11 cellular contexts compared by ENCODE assay signal in the genomic region with DNA sequence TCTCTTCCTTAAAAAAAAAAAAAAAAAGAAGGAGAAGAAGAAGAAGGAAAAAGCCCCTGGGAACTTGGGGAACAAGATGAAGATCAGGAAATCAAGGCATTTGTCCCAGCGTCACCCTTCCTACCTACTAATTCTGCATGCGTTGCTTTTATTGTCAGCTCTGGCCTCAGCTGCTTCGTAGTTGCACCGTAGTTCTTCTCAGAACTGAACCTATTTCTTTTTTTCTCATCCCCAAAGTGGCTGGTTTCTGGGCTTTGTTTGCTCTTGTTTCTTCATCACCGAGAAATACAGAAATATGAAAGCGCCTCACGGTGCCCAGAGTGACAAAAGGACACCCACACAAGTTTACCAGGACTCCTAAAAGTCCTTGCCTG. TPM values are rescaled to one million over a fixed set of nuclear protein-coding genes. Genes with fewer than 3 reads are reported as not detected.
DNase-seq lines count a peak whose midpoint lies in the region; ATAC-seq and TF ChIP-seq lines count a peak whose summit lies in the region.
"Had no signal": no experiment of that assay in that cellular context is flagged by ENCODE, and none has a peak within 500 bp of the region (broad histone marks: within the 10 kb centered on the region; RNA-seq: fewer than 3 reads in every experiment).

No MANE protein-coding gene starts in this region.

- peak overlapping the region; percentile 97 for H3K4me2 ChIP-seq in trophoblast cell (ENCODE audit: low read length)

- no peaks in the 10 kb centered on the region for H3K79me1 ChIP-seq in trophoblast cell (ENCODE audit: low read length)

- no peak overlapping the region for H2AK5ac ChIP-seq in trophoblast cell (ENCODE audit: low read length)

- no peaks in the 10 kb centered on the region for H3K27me3 ChIP-seq in CD8-positive, alpha-beta memory T cell (ENCODE audit: insufficient read depth, low read length, poor library complexity, severe bottlenecking)
- H3K27me3 ChIP-seq in esophagus squamous epithelium (peaks cover 0 to 49% (median 6%) of the 10 kb centered on the region in 4 donors), trophoblast cell (ENCODE audit: insufficient read depth, low read length) (peaks cover 36% of the 10 kb centered on the region)

- H3K9me3 ChIP-seq in CD8-positive, alpha-beta memory T cell (ENCODE audit: low read length): no peaks in the 10 kb centered on the region
- H3K9me3 ChIP-seq in T-helper 17 cell (ENCODE audit: control insufficient read depth, low read length, poor library complexity, severe bottlenecking) (no peaks in the 10 kb centered on the region), esophagus squamous epithelium (no peaks in the 10 kb centered on the region), trophoblast cell (ENCODE audit: insufficient read depth, low read depth, low read length) (peaks cover 5% of the 10 kb centered on the region)

- H3K79me2 ChIP-seq in trophoblast cell (ENCODE audit: control insufficient read depth, insufficient read depth, low read length, poor library complexity): no peaks in the 10 kb centered on the region

- no peak overlapping the region for H3K18ac ChIP-seq in trophoblast cell (ENCODE audit: low read length)

- H2AFZ ChIP-seq in trophoblast cell (ENCODE audit: insufficient read depth, low read length, poor library complexity): no peak overlapping the region

- no peak for ATAC-seq in T-helper 17 cell
- ATAC-seq in HG02610 (IDR thresholded peaks at IDR 0.05; ENCODE audit: unreplicated experiment): no peak
- ATAC-seq in HG03039 (IDR thresholded peaks at IDR 0.05; ENCODE audit: unreplicated experiment): no peak

- H4K12ac ChIP-seq in trophoblast cell (ENCODE audit: low read depth, low read length): no peak overlapping the region

- no peaks in the 10 kb centered on the region for H3K36me3 Mint-ChIP-seq in CD8-positive, alpha-beta memory T cell
- H3K36me3 Mint-ChIP-seq in T-helper 17 cell (ENCODE audit: low read depth): no peaks in the 10 kb centered on the region
- H3K36me3 Mint-ChIP-seq: activated naive CD8-positive, alpha-beta T cell treated with anti-CD3 and anti-CD28 coated beads, Interleukin-2, amount 10 ng/mL, durations not matched to agents 7 days and 5 days had no signal

- 5 to 14% methylated on average over 7 of the region's 7 CpGs for WGBS in esophagus squamous epithelium, 2 donors
- WGBS in trophoblast cell (ENCODE audit: extremely low coverage, insufficient coverage, insufficient read length): no CpG with 5 or more reads among the region's 7 CpGs

- no peak overlapping the region for H4K91ac ChIP-seq in trophoblast cell (ENCODE audit: low read depth, low read length)

- H3K36me3 ChIP-seq in CD8-positive, alpha-beta memory T cell (ENCODE audit: insufficient read depth, low read length): no peaks in the 10 kb centered on the region
- no peaks in the 10 kb centered on the region for H3K36me3 ChIP-seq in esophagus squamous epithelium
- no peaks in the 10 kb centered on the region for H3K36me3 ChIP-seq in trophoblast cell (ENCODE audit: control insufficient read depth in 1 of 2, insufficient read depth in 2 of 2, low read length in 2 of 2)

- no peak overlapping the region for H2BK120ac ChIP-seq in trophoblast cell (ENCODE audit: insufficient read depth, low read length, poor library complexity)

- H3K4me1 Mint-ChIP-seq in CD8-positive, alpha-beta memory T cell: peaks cover 6 to 15% (median 6%) of the 10 kb centered on the region in 3 donors
- H3K4me1 Mint-ChIP-seq in T-helper 17 cell: peaks cover 7% of the 10 kb centered on the region

- TF ChIP-seq POLR2A in esophagus squamous epithelium (IDR thresholded peaks at IDR 0.05): no peak

- H3K9me3 Mint-ChIP-seq in CD8-positive, alpha-beta memory T cell: peaks cover 0 to 2% (median 0%) of the 10 kb centered on the region in 5 donors
- H3K9me3 Mint-ChIP-seq: activated naive CD8-positive, alpha-beta T cell treated with anti-CD3 and anti-CD28 coated beads, Interleukin-2, amount 10 ng/mL, durations not matched to agents 7 days and 5 days had no signal

- H3K4me3 ChIP-seq in CD8-positive, alpha-beta memory T cell (ENCODE audit: low read length): no peak overlapping the region
- H3K4me3 ChIP-seq in esophagus squamous epithelium (peak overlapping the region in 3 of 4 donors; percentile 42 to 70 (median 55)), trophoblast cell (ENCODE audit: low read depth, low read length) (peak overlapping the region; percentile 61)

- no peak overlapping the region for H3K27ac Mint-ChIP-seq in CD8-positive, alpha-beta memory T cell
- no peak overlapping the region for H3K27ac Mint-ChIP-seq in T-helper 17 cell
- H3K27ac Mint-ChIP-seq: activated naive CD8-positive, alpha-beta T cell treated with anti-CD3 and anti-CD28 coated beads, Interleukin-2, amount 10 ng/mL, durations not matched to agents 7 days and 5 days had no signal

- H3K9ac ChIP-seq in trophoblast cell (ENCODE audit: low read length): no peak overlapping the region

- H3K4me3 Mint-ChIP-seq in CD8-positive, alpha-beta memory T cell: peak overlapping the region in 4 of 7 donors; percentile 29 to 51 (median 46)
- peak overlapping the region; percentile 60 for H3K4me3 Mint-ChIP-seq in T-helper 17 cell
- H3K4me3 Mint-ChIP-seq: activated naive CD8-positive, alpha-beta T cell treated with anti-CD3 and anti-CD28 coated beads, Interleukin-2, amount 10 ng/mL, durations not matched to agents 7 days and 5 days had no signal

- intact Hi-C loops in esophagus squamous epithelium (cut with DNase I): no loop called here

- no peak overlapping the region for H3K4ac ChIP-seq in trophoblast cell (ENCODE audit: low read depth, low read length)

- CTCF ChIA-PET in CD8-positive, alpha-beta memory T cell (lab: Charles Lee): no interaction called here

- H3K27me3 Mint-ChIP-seq in CD8-positive, alpha-beta memory T cell: peaks cover 24 to 43% of the 10 kb centered on the region in 2 donors
- peaks cover 19% of the 10 kb centered on the region for H3K27me3 Mint-ChIP-seq in T-helper 17 cell

- no peak overlapping the region for H3K23ac ChIP-seq in trophoblast cell (ENCODE audit: low read length)

- POLR2A ChIA-PET in CD8-positive, alpha-beta memory T cell (lab: Charles Lee): interaction anchor here (0.6 kb wide), 1 partner anchor 149 kb away, joined by 4 read pairs; no protein-coding TSS in a partner anchor

- no peak overlapping the region for H2BK5ac ChIP-seq in trophoblast cell (ENCODE audit: low read depth, low read length, poor library complexity)

- no peak overlapping the region for H3K27ac ChIP-seq in CD8-positive, alpha-beta memory T cell (ENCODE audit: low read depth, low read length)
- H3K27ac ChIP-seq in esophagus squamous epithelium (peak overlapping the region in 3 of 4 donors; percentile 34 to 72 (median 67)), trophoblast cell (ENCODE audit: low read depth, low read length) (no peak overlapping the region)

- no peak overlapping the region for H3K14ac ChIP-seq in trophoblast cell (ENCODE audit: low read length)

- H2BK12ac ChIP-seq in trophoblast cell (ENCODE audit: low read length): no peak overlapping the region

- no peak for TF ChIP-seq CTCF in esophagus squamous epithelium (IDR thresholded peaks at IDR 0.05)

- no peak for DNase-seq in CD8-positive, alpha-beta memory T cell
- no peak for DNase-seq in T-helper 17 cell
- no peak for DNase-seq in esophagus squamous epithelium (lab: John Stamatoyannopoulos, UW)
- no peak for DNase-seq in trophoblast cell
- DNase-seq in NCI-H526 treated with DMSO at 0.1 percent for 48 hours (lab: John Stamatoyannopoulos, UW): no peak
- DNase-seq in RKO (ENCODE audit: low spot score): no peak
- DNase-seq: NCI-H510A, T-helper 9 cell had no signal

- no peak overlapping the region for H4K8ac ChIP-seq in trophoblast cell (ENCODE audit: low read depth, low read length)

- no peaks in the 10 kb centered on the region for H3K4me1 ChIP-seq in CD8-positive, alpha-beta memory T cell (ENCODE audit: insufficient read depth, low read length)
- peaks cover 0 to 20% (median 4%) of the 10 kb centered on the region in 3 donors for H3K4me1 ChIP-seq in esophagus squamous epithelium
- peaks cover 7 to 10% of the 10 kb centered on the region in 2 experiments for H3K4me1 ChIP-seq in trophoblast cell (ENCODE audit: control insufficient read depth in 1 of 2, insufficient read depth in 2 of 2, low read length in 2 of 2)

RNA-seq across cellular contexts. Expression of a gene that starts 0.9 kb away (rescaled TPM):
- total RNA-seq in CD8-positive, alpha-beta memory T cell: under 1 TPM; 0.58 to 0.59 TPM
- polyA plus RNA-seq in CD8-positive, alpha-beta memory T cell: 0.53 TPM
- total RNA-seq in T-helper 17 cell (under 1 TPM; 0.10 to 0.55 TPM), esophagus squamous epithelium (1 to 10 TPM in 3 of 4 donors, under 1 TPM in 1; 0.91 to 6.5 (median 2.8) TPM)
- polyA plus RNA-seq in trophoblast cell (2013): 0.37 and 0.41 TPM in 2 replicates

Comparison
In these comparisons a context has a peak if more than half of its experiments do, and no peak if none do; other contexts are left out.
1. H3K27ac ChIP-seq: peak in esophagus squamous epithelium (3 of 4); none in CD8-positive, alpha-beta memory T cell (single experiment) and trophoblast cell (single experiment).